ENCODE assay signal across 28 cellular contexts in the genomic region with DNA sequence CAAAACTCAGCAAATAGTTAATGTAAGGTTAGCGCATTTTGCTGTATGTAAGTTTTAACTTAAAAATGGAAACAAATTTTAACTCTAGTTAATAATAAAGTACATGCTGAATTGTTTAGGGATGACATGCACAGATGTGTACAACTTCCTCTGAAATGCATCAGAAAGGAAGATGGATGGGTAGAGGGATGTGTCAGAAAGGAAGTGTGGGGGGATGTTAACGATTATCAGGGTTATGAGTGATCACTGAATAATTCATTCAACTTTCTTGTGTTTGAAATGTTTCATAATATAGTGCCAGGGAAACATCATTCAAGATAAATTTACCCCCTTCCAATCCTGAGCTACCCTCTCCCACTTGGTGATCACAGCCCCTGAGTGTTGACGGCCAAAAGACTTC.
"Had no signal": no experiment of that assay in that cellular context is flagged by ENCODE, and none has a peak within 500 bp of the region (broad histone marks: within the 10 kb centered on the region; RNA-seq: fewer than 3 reads in every experiment).

No MANE protein-coding gene starts in this region.

- H3K27ac ChIP-seq: heart right ventricle, left ventricle myocardium inferior, lower lobe of right lung, prostate gland, right atrium auricular region, suprapubic skin, transverse colon, upper lobe of right lung, uterus had no signal

- DNase-seq: cortex of kidney; effector memory CD8-positive, alpha-beta T cell; foreskin melanocyte; glutamatergic neuron; heart right ventricle; hippocampal formation; left colon; left ventricle myocardium inferior; lower lobe of right lung; naive thymus-derived CD8-positive, alpha-beta T cell; nephron progenitor cell; nucleus accumbens; stimulated activated CD4-positive, alpha-beta T cell treated with anti-CD3 and anti-CD28 coated beads, Interleukin-12 subunit alpha, Interleukin-12 subunit beta, amount 100 ng/mL, for 4 hours; stimulated activated CD4-positive, alpha-beta T cell treated with anti-CD3 and anti-CD28 coated beads, Interleukin-1b, Interleukin-23, amount 100 ng/mL, for 48 hours; stimulated activated CD4-positive, alpha-beta T cell treated with anti-CD3 and anti-CD28 coated beads, Interleukin-4, amount 100 ng/mL, for 1 hour; stimulated activated CD8-positive, alpha-beta memory T cell treated with anti-CD3 and anti-CD28 coated beads, Interleukin-4, amount 100 ng/mL, for 48 hours; stimulated activated naive CD4-positive, alpha-beta T cell; stimulated activated naive CD8-positive, alpha-beta T cell treated with anti-CD3 and anti-CD28 coated beads, Interleukin-15, amount 100 ng/mL, for 72 hours; transverse colon; upper lobe of right lung; uterus had no signal

- FAIRE-seq: endometrium, islet of Langerhans had no signal

- H3K4me3 ChIP-seq: heart right ventricle, left ventricle myocardium inferior, lower lobe of right lung, prostate gland, right atrium auricular region, smooth muscle cell, suprapubic skin, transverse colon, upper lobe of right lung, uterus had no signal

- H3K4me1 ChIP-seq: heart right ventricle, left ventricle myocardium inferior, lower lobe of right lung, prostate gland, right atrium auricular region, suprapubic skin, upper lobe of right lung, uterus had no signal

- H3K36me3 ChIP-seq: heart right ventricle, left ventricle myocardium inferior, lower lobe of right lung, prostate gland, right atrium auricular region, suprapubic skin, transverse colon, upper lobe of right lung, uterus had no signal

- ATAC-seq: effector memory CD8-positive, alpha-beta T cell; heart right ventricle; left colon; lower lobe of right lung; naive thymus-derived CD8-positive, alpha-beta T cell; sciatic nerve; stimulated activated naive CD8-positive, alpha-beta T cell treated with anti-CD3 and anti-CD28 coated beads, Interleukin-15, amount 100 ng/mL, for 72 hours; upper lobe of right lung had no signal

- H3K27me3 ChIP-seq: right atrium auricular region, transverse colon, upper lobe of right lung, uterus had no signal
